8 cellular contexts compared by ENCODE assay signal in the genomic region with DNA sequence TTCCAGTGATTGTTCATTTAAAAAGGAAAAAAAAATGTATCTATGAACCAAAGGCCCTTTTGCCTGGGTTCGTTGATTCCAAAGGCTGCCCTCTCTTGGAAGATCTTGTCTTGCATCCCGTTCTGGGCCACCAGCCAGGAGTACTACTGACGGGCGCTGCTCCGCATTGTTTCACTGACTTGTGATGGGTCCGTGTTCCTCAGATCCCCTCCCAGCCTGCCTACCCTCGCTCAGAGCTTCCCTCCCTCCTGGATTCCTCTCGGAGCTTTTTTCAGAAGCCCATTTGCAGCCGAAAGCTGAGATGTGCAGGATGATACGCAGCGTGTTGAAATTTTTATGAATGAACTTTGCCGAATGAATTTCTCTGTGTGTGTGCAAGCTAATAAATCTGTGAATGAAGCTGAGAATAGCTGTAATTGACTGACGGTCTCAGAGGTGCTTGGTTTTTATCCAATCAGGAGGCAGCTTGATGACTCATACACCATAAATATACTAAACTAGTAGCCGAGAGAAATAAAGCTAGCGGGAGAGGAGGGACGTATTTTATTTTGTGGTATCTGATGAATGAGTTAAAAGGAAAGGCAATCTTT. TPM values are rescaled to one million over a fixed set of nuclear protein-coding genes. Genes with fewer than 3 reads are reported as not detected.
DNase-seq lines count a peak whose midpoint lies in the region; ATAC-seq, FAIRE-seq and TF ChIP-seq lines count a peak whose summit lies in the region.

A gene with protein sequence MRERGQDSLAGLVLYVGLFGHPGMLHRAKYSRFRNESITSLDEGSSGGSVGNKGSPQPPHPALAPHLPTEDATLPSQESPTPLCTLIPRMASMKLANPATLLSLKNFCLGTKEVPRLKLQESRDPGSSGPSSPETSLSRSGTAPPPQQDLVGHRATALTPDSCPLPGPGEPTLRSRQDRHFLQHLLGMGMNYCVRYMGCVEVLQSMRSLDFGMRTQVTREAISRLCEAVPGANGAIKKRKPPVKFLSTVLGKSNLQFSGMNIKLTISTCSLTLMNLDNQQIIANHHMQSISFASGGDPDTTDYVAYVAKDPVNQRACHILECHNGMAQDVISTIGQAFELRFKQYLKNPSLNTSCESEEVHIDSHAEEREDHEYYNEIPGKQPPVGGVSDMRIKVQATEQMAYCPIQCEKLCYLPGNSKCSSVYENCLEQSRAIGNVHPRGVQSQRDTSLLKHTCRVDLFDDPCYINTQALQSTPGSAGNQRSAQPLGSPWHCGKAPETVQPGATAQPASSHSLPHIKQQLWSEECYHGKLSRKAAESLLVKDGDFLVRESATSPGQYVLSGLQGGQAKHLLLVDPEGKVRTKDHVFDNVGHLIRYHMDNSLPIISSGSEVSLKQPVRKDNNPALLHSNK (minus strand): TSS at position 396 of the 590 bp plus-strand sequence. CDS start 904 bp downstream, outside the sequence.

- H3K36me3 ChIP-seq in HCT116 (ENCODE audit: control insufficient read depth in 1 of 2, insufficient read depth in 2 of 2, low read length in 2 of 2): no peaks in the 10 kb centered on the region
- no peaks in the 10 kb centered on the region for H3K36me3 ChIP-seq in GM12878 (ENCODE audit: control insufficient read depth in 2 of 2, insufficient read depth in 2 of 2, low read length in 1 of 2)
- no peaks in the 10 kb centered on the region for H3K36me3 ChIP-seq in right atrium auricular region
- no peaks in the 10 kb centered on the region for H3K36me3 ChIP-seq in ovary

- H3K9ac ChIP-seq in HCT116 (ENCODE audit: low read length): peak within 1 kb of the TSS; percentile 25; the same call in 1 of the 2 replicates
- no peak within 1 kb of the TSS for H3K9ac ChIP-seq in GM12878 (ENCODE audit: control insufficient read depth, insufficient read depth, low read length)

- in situ Hi-C loops in GM12878 (cut with MboI): no loop called here

- DNase-seq in DMS79 treated with DMSO at 0.1 percent for 48 hours (lab: John Stamatoyannopoulos, UW) (peak; percentile 14), HCT116 (ENCODE audit: low read depth, low spot score) (no peak), NCI-H526 treated with DMSO at 0.1 percent for 48 hours (lab: John Stamatoyannopoulos, UW) (peak; percentile 67), GM12878 (ENCODE audit: low read depth, low spot score) (no peak), right atrium auricular region (ENCODE audit: low spot score) (peak; percentile 78), ovary (peak; percentile 42 to 67 (median 62)), activated gamma-delta T cell (lab: John Stamatoyannopoulos, UW) (no peak)

- POLR2A ChIA-PET in HCT116 (lab: Charles Lee) (interaction anchor here (0.6 to 1.7 kb wide), 5 partner anchors 9 to 86 kb away, joined by 3 to 15 read pairs (median 4); a partner anchor contains a TSS), GM12878 (lab: Charles Lee) (no interaction called here)

- no peaks in the 10 kb centered on the region; the same call in 1 of the 2 replicates for H3K9me2 ChIP-seq in HCT116 (ENCODE audit: insufficient read depth)

- no peaks in the 10 kb centered on the region for H3K27me3 ChIP-seq in HCT116 (ENCODE audit: insufficient read depth, low read length)
- H3K27me3 ChIP-seq in GM12878 (replicated peaks in 1 of 2; ENCODE audit: control insufficient read depth in 2 of 2, insufficient read depth in 2 of 2, low read length in 1 of 2): peaks cover 0 to 11% of the 10 kb centered on the region in 2 experiments; a peak in 2 of 4 replicates
- H3K27me3 ChIP-seq in right atrium auricular region: no peaks in the 10 kb centered on the region
- H3K27me3 ChIP-seq in ovary: no peaks in the 10 kb centered on the region

- H2AFZ ChIP-seq in HCT116 (ENCODE audit: low read depth, low read length, poor library complexity, severe bottlenecking) (peak within 1 kb of the TSS; percentile 98), GM12878 (ENCODE audit: control insufficient read depth, low read depth, low read length) (peak within 1 kb of the TSS; percentile 25)

- RAD21 ChIA-PET in HCT116 (lab: Charles Lee; ENCODE audit: low non-redundant PET in 1 of 2, low total read pairs in 2 of 2, uncharacterized antibody in 2 of 2, unreplicated experiment in 2 of 2) (interaction anchor here (1.0 to 1.6 kb wide), 2 partner anchors 12 to 102 kb away, joined by 4 read pairs; no protein-coding TSS in a partner anchor), GM12878 (lab: Charles Lee; ENCODE audit: unreplicated experiment) (interaction anchor here (0.8 to 5.1 kb wide), 10 partner anchors 13 to 104 kb away, joined by 3 to 78 read pairs (median 5); a partner anchor contains a TSS)

- H3K9me3 ChIP-seq in HCT116 (ENCODE audit: control insufficient read depth in 1 of 2, insufficient read depth in 1 of 2, low read depth in 1 of 2, low read length in 2 of 2) (no peaks in the 10 kb centered on the region), GM12878 (replicated peaks; ENCODE audit: control insufficient read depth, insufficient read depth, low read length) (no peaks in the 10 kb centered on the region; the same call in 2 of the 3 replicates), right atrium auricular region (no peaks in the 10 kb centered on the region), ovary (no peaks in the 10 kb centered on the region)

- H3K79me2 ChIP-seq in HCT116 (ENCODE audit: insufficient read depth, low read length): no peaks in the 10 kb centered on the region
- H3K79me2 ChIP-seq in GM12878 (ENCODE audit: control insufficient read depth, insufficient read depth, low read length): no peaks in the 10 kb centered on the region

- CTCF ChIA-PET in HCT116 (lab: Charles Lee) (interaction anchor here (1.2 to 5.2 kb wide), 3 partner anchors 12 to 102 kb away, joined by 5 to 68 read pairs (median 46); no protein-coding TSS in a partner anchor), GM12878 (lab: Yijun Ruan, JAX) (interaction anchor here (0.9 to 9.1 kb wide), 13 partner anchors 12 to 182 kb away, joined by 3 to 129 read pairs (median 8); no protein-coding TSS in a partner anchor)

- no peak for TF ChIP-seq EP300 in GM12878 (IDR thresholded peaks at IDR 0.05; ENCODE audit: borderline replicate concordance in 1 of 2, control insufficient read depth in 1 of 2, low read depth in 2 of 2, low read length in 2 of 2)
- no peak for TF ChIP-seq EP300 in ovary (IDR thresholded peaks at IDR 0.05)

- H3K4me3 ChIP-seq in HCT116 (replicated peaks in 1 of 2; ENCODE audit: low read depth in 1 of 2, low read length in 2 of 2) (peak within 1 kb of the TSS; percentile 48 to 60), GM12878 (peak within 1 kb of the TSS; percentile 54), right atrium auricular region (peak within 1 kb of the TSS; percentile 58 to 65), ovary (peak within 1 kb of the TSS; percentile 27)

- H4K20me1 ChIP-seq in HCT116 (ENCODE audit: insufficient read depth) (no peaks in the 10 kb centered on the region), GM12878 (ENCODE audit: control insufficient read depth, insufficient read depth) (no peaks in the 10 kb centered on the region)

- no peak; the same call in 1 of the 2 replicates for TF ChIP-seq RAD21 in HCT116 (IDR thresholded peaks at IDR 0.05; ENCODE audit: low read depth)
- TF ChIP-seq RAD21 in GM12878 (IDR thresholded peaks at IDR 0.05; ENCODE audit: insufficient read depth, low read depth, low read length): no peak

- H3K4me1 ChIP-seq in HCT116 (ENCODE audit: control insufficient read depth in 1 of 2, insufficient read depth in 2 of 2, low read length in 2 of 2) (peaks cover 4 to 18% of the 10 kb centered on the region in 2 experiments; a peak in 3 of 4 replicates), GM12878 (ENCODE audit: control insufficient read depth, insufficient read depth, low read length) (no peaks in the 10 kb centered on the region; the same call in 1 of the 2 replicates), right atrium auricular region (peaks cover 0 to 26% of the 10 kb centered on the region in 2 donors), ovary (ENCODE audit: insufficient read depth) (peaks cover 2% of the 10 kb centered on the region)

- no peak within 1 kb of the TSS; the same call in 1 of the 2 replicates for H3K27ac ChIP-seq in HCT116 (ENCODE audit: low read depth, low read length)
- H3K27ac ChIP-seq in GM12878 (ENCODE audit: control insufficient read depth, insufficient read depth): no peak within 1 kb of the TSS
- H3K27ac ChIP-seq in right atrium auricular region: peak within 1 kb of the TSS; percentile 65 to 87
- H3K27ac ChIP-seq in ovary: no peak within 1 kb of the TSS

- H3K4me2 ChIP-seq in HCT116 (ENCODE audit: low read length) (peak within 1 kb of the TSS; percentile 92), GM12878 (ENCODE audit: control insufficient read depth, insufficient read depth) (peak within 1 kb of the TSS; percentile 94)

- no peak for FAIRE-seq in GM12878 (lab: Jason Lieb, UNC)

- SMC1A ChIA-PET in GM12878 (lab: Charles Lee; ENCODE audit: uncharacterized antibody, unreplicated experiment): interaction anchor here (0.7 to 6.6 kb wide), 16 partner anchors 11 to 361 kb away, joined by 3 to 112 read pairs (median 6); a partner anchor contains a TSS

- no TSS peak for BruUV-seq in HCT116 (replicated peaks; lab: Mats Ljungman, UMichigan)
- no TSS peak for BruUV-seq in GM12878 (replicated peaks; lab: Mats Ljungman, UMichigan)

- 2% methylated on average over 16 of the region's 16 CpGs for WGBS in GM12878 (ENCODE audit: insufficient coverage, insufficient replicate concordance, low lambda C conversion rate, missing lambda C conversion rate)
- 0 to 1% (median 1%) methylated on average over 16 of the region's 16 CpGs for WGBS in ovary, 3 donors

- TF ChIP-seq POLR2A in HCT116 (IDR thresholded peaks at IDR 0.05; ENCODE audit: borderline replicate concordance, extremely low read depth, insufficient read depth, insufficient read length) (no peak), GM12878 (IDR thresholded peaks at IDR 0.05; ENCODE audit: low read depth, low read length) (no peak), ovary (IDR thresholded peaks at IDR 0.05) (no peak)

- peak; percentile 82 for ATAC-seq in HCT116
- peak; percentile 34 for ATAC-seq in GM12878
- ATAC-seq in HG03565 (IDR thresholded peaks at IDR 0.05; ENCODE audit: unreplicated experiment): no peak

- intact Hi-C loops in HCT116 (cut with micrococcal nuclease) (loop anchor here (10.0 kb wide), 1 partner anchor 609 kb away; no protein-coding TSS in a partner anchor), GM12878 (cut with micrococcal nuclease; ENCODE audit: unreplicated experiment) (no loop called here), ovary (cut with DNase I) (loop anchor here in 1 of 4 donors (10.0 kb wide), 1 partner anchor 59 kb away; no protein-coding TSS in a partner anchor)

- TF ChIP-seq CTCF in HCT116 (IDR thresholded peaks at IDR 0.05 in 2 of 3, conservative IDR thresholded peaks at IDR 0.05 in 1 of 3; ENCODE audit: borderline replicate concordance in 1 of 3, insufficient read depth in 1 of 3, low read depth in 2 of 3, low read length in 2 of 3) (peak; percentile 1 to 25 (median 20); a peak in 2 of 6 replicates), GM12878 (IDR thresholded peaks at IDR 0.05 in 2 of 3, conservative IDR thresholded peaks at IDR 0.05 in 1 of 3; ENCODE audit: control insufficient read depth in 2 of 3, extremely low read depth in 1 of 3, insufficient read depth in 1 of 3, low read depth in 3 of 3, low read length in 3 of 3) (0 out of 6 replicates have a peak, but pooled peaks of 1 of the 3 experiments have one; percentile 5), right atrium auricular region (IDR thresholded peaks at IDR 0.05) (peak in 1 of 2 donors; percentile 44), ovary (IDR thresholded peaks at IDR 0.05) (no peak)

RNA-seq across cellular contexts. Expression of the gene that starts here (rescaled TPM):
- total RNA-seq in HCT116 (2021; ENCODE audit: unreplicated experiment) (0.44 TPM), GM12878 (2014; rRNA removed) (0.22 and 0.28 TPM in 2 replicates), GM12878 (2014; rRNA removed; fragmentation: Illumina TruSeq; extraction: Trizol) (0.13 and 0.14 TPM in 2 replicates), GM12878 (2021) (0.15 and 0.35 TPM in 2 replicates), right atrium auricular region (1 to 10 TPM; 4.9 to 5.3 TPM), ovary (under 1 TPM; 0.10 to 0.79 (median 0.33) TPM)
- polyA plus RNA-seq in HCT116 (2012): 0.52 and 0.77 TPM in 2 replicates
- total RNA-seq in GM12878 (2013; cell fraction: nucleolus; rRNA removed): 0.98 and 1.3 TPM in 2 replicates
- not detected for polyA plus RNA-seq in GM12878 (2011; ENCODE audit: low read depth)
- polyA plus RNA-seq in GM12878 (2011; rRNA removed) (0.77 and 1.5 TPM in 2 replicates), GM12878 (2014; fragmentation: Illumina TruSeq; extraction: Trizol) (0.25 TPM in 1 of 2 replicates, not detected in the other), GM12878 (2014; fragmentation: Nextera tagmentation; extraction: Ambion mirVana) (under 1 TPM; 0.04 to 0.08 TPM), GM12878 (2014; rRNA removed) (0.08 and 0.19 TPM in 2 replicates), GM12878 (2016; fragmentation: Nextera tagmentation; extraction: Ambion mirVana) (under 1 TPM; 0.13 to 0.87 TPM), ovary (1 to 10 TPM in 1 of 2 donors, under 1 TPM in 1; 0.38 to 1.8 TPM)
- polyA plus RNA-seq in GM12878 (2011; cell fraction: cytosol; rRNA removed): 0.64 and 0.94 TPM in 2 replicates
- 1.8 and 2.6 TPM in 2 replicates for polyA plus RNA-seq in GM12878 (2011; cell fraction: nucleus; rRNA removed)
- 0.05 and 0.14 TPM in 2 replicates for polyA plus RNA-seq in GM12878 (2012)
- 4.3 and 4.4 TPM in 2 replicates for polyA minus RNA-seq in GM12878 (2011; rRNA and poly(A)+ RNA removed)
- polyA minus RNA-seq in GM12878 (2011; cell fraction: cytosol; rRNA and poly(A)+ RNA removed): 1.1 TPM in 1 of 2 replicates, not detected in the other
- 3.3 and 5.6 TPM in 2 replicates for polyA minus RNA-seq in GM12878 (2011; cell fraction: nucleus; rRNA and poly(A)+ RNA removed)

Comparison
In these comparisons a context has a peak if more than half of its experiments do, and no peak if none do; other contexts are left out.
1. Peak in ATAC-seq, H3K4me3 ChIP-seq, H3K9ac ChIP-seq and H3K4me2 ChIP-seq in HCT116; RNA of the gene not detected or under 1 TPM.
2. DNase-seq: peak in DMS79 treated with DMSO at 0.1 percent for 48 hours (single experiment), NCI-H526 treated with DMSO at 0.1 percent for 48 hours (single experiment), right atrium auricular region (single experiment) and ovary (5 of 5); none in HCT116 (single experiment), GM12878 (single experiment) and activated gamma-delta T cell (single experiment).
3. H3K27ac ChIP-seq: peak in right atrium auricular region (2 of 2); none in HCT116 (single experiment), GM12878 (single experiment) and ovary (0 of 2).
4. CTCF ChIP-seq: peak in HCT116 (3 of 3); none in ovary (0 of 3).
5. Peak in every context shown above with its lines, with median percentiles within 50 percentile points of each other: H3K4me3 ChIP-seq.